In genomic region chr16:27298132-27298531, GRCh38 we compare ENCODE assay signal across 17 cellular contexts.
"Had no signal": no experiment of that assay in that cellular context is flagged by ENCODE, and none has a peak within 500 bp of the region (broad histone marks: within the 10 kb centered on the region; RNA-seq: fewer than 3 reads in every experiment).

No MANE protein-coding gene starts in this region.

- H3K4me1 ChIP-seq: esophagus muscularis mucosa, gastrocnemius medialis, right atrium auricular region, sigmoid colon, testis, tibial nerve had no signal

- H3K36me3 ChIP-seq: esophagus muscularis mucosa, gastrocnemius medialis, ovary, right atrium auricular region, sigmoid colon, tibial nerve had no signal

- H3K4me3 Mint-ChIP-seq: natural killer cell; neural crest cell; stimulated activated naive CD8-positive, alpha-beta T cell treated with anti-CD3 and anti-CD28 coated beads, Interleukin-15, amount 100 ng/mL, for 72 hours had no signal

- H3K9me3 Mint-ChIP-seq: natural killer cell; stimulated activated naive CD8-positive, alpha-beta T cell treated with anti-CD3 and anti-CD28 coated beads, Interleukin-15, amount 100 ng/mL, for 72 hours had no signal

- H3K36me3 Mint-ChIP-seq: natural killer cell had no signal

- H3K4me1 Mint-ChIP-seq: stimulated activated naive CD8-positive, alpha-beta T cell treated with anti-CD3 and anti-CD28 coated beads, Interleukin-15, amount 100 ng/mL, for 72 hours had no signal

- H3K27me3 Mint-ChIP-seq: stimulated activated naive CD8-positive, alpha-beta T cell treated with anti-CD3 and anti-CD28 coated beads, Interleukin-15, amount 100 ng/mL, for 72 hours had no signal

- H3K9me3 ChIP-seq: esophagus muscularis mucosa, gastrocnemius medialis, mucosa of descending colon, ovary, right atrium auricular region, sigmoid colon, testis, tibial nerve had no signal

- ATAC-seq: gastrocnemius medialis; left lobe of liver; mucosa of descending colon; natural killer cell; stimulated activated naive CD8-positive, alpha-beta T cell treated with anti-CD3 and anti-CD28 coated beads, Interleukin-15, amount 100 ng/mL, for 72 hours had no signal

- H3K27me3 ChIP-seq: esophagus muscularis mucosa, gastrocnemius medialis, ovary, right atrium auricular region, sigmoid colon, testis, tibial nerve had no signal

- H3K4me3 ChIP-seq: esophagus muscularis mucosa, gastrocnemius medialis, mucosa of descending colon, ovary, right atrium auricular region, sigmoid colon, skin epidermis, testis, tibial nerve had no signal

- H3K27ac ChIP-seq: epithelial cell of prostate, esophagus muscularis mucosa, gastrocnemius medialis, ovary, right atrium auricular region, sigmoid colon, skin epidermis, testis, tibial nerve had no signal

- DNase-seq: effector memory CD4-positive, alpha-beta T cell; gastrocnemius medialis; glutamatergic neuron; mucosa of descending colon; natural killer cell; nucleus accumbens; ovary; sigmoid colon; stimulated activated naive CD8-positive, alpha-beta T cell treated with anti-CD3 and anti-CD28 coated beads, Interleukin-15, amount 100 ng/mL, for 72 hours; testis had no signal

- H3K27ac Mint-ChIP-seq: natural killer cell had no signal
